8 cellular contexts compared by ENCODE assay signal in genomic region chr1:234975122-234975940, GRCh38.
A peak's percentile ranks its signal among the peaks of the same experiment; 100 is the strongest.
DNase-seq lines count a peak whose midpoint lies in the region; TF ChIP-seq lines count a peak whose summit lies in the region.

No MANE protein-coding gene starts in this region.

- DNase-seq in AML-193 (lab: John Stamatoyannopoulos, UW) (peak; percentile 63 to 79), foreskin fibroblast (peak; percentile 88 to 94), NCI-H524 treated with DMSO at 0.1 percent for 48 hours (lab: John Stamatoyannopoulos, UW) (no peak), KG1 (lab: John Stamatoyannopoulos, UW) (no peak)
- peak; percentile 24 for DNase-seq in stimulated activated CD8-positive, alpha-beta memory T cell treated with anti-CD3 and anti-CD28 coated beads, Interleukin-4, amount 100 ng/mL, for 48 hours
- DNase-seq in effector CD8-positive, alpha-beta T cell (lab: John Stamatoyannopoulos, UW): no peak

- H3K27me3 Mint-ChIP-seq in T-helper 1 cell treated with Interleukin-12 subunit alpha and Interleukin-12 subunit beta and Interleukin-4 antibody, amounts not matched to agents 30 μg/mL and 1 μg/mL, for 36 hours (ENCODE audit: low read depth): no peaks in the 10 kb centered on the region

- H3K9ac ChIP-seq in HUES6 (ENCODE audit: low read length): peak overlapping the region; percentile 41

- no peaks in the 10 kb centered on the region for H3K9me3 ChIP-seq in HUES6 (ENCODE audit: control insufficient read depth, insufficient read depth, low read depth, low read length)

- peaks cover 10% of the 10 kb centered on the region for H3K36me3 Mint-ChIP-seq in T-helper 1 cell treated with Interleukin-12 subunit alpha and Interleukin-12 subunit beta and Interleukin-4 antibody, amounts not matched to agents 30 μg/mL and 1 μg/mL, for 36 hours (ENCODE audit: low read depth)

- no peak for TF ChIP-seq CTCF in foreskin fibroblast (IDR thresholded peaks at IDR 0.05; ENCODE audit: low read depth, low read length)

- peaks cover 69% of the 10 kb centered on the region for H3K4me1 ChIP-seq in HUES6 (ENCODE audit: control insufficient read depth, insufficient read depth, low read length)

- H3K27ac ChIP-seq in HUES6 (ENCODE audit: low read depth, low read length): no peak overlapping the region; the same call in 1 of the 2 replicates

- H3K4me3 ChIP-seq in HUES6 (ENCODE audit: low read depth, low read length) (no peak overlapping the region), foreskin fibroblast (ENCODE audit: low read depth in 1 of 2, low read length in 2 of 2) (no peak overlapping the region)

- H3K27me3 ChIP-seq in HUES6 (ENCODE audit: control insufficient read depth, insufficient read depth, low read length): no peaks in the 10 kb centered on the region

- H3K27ac Mint-ChIP-seq in T-helper 1 cell treated with Interleukin-12 subunit alpha and Interleukin-12 subunit beta and Interleukin-4 antibody, amounts not matched to agents 30 μg/mL and 1 μg/mL, for 36 hours: peak overlapping the region; percentile 73

- H3K4me1 Mint-ChIP-seq in T-helper 1 cell treated with Interleukin-12 subunit alpha and Interleukin-12 subunit beta and Interleukin-4 antibody, amounts not matched to agents 30 μg/mL and 1 μg/mL, for 36 hours (ENCODE audit: low read depth): peaks cover 85% of the 10 kb centered on the region

- H3K36me3 ChIP-seq in HUES6 (ENCODE audit: control insufficient read depth, insufficient read depth, low read length): no peaks in the 10 kb centered on the region

- H3K9me3 Mint-ChIP-seq in T-helper 1 cell treated with Interleukin-12 subunit alpha and Interleukin-12 subunit beta and Interleukin-4 antibody, amounts not matched to agents 30 μg/mL and 1 μg/mL, for 36 hours: peaks cover 5% of the 10 kb centered on the region

- no peak overlapping the region for H3K4me3 Mint-ChIP-seq in T-helper 1 cell treated with Interleukin-12 subunit alpha and Interleukin-12 subunit beta and Interleukin-4 antibody, amounts not matched to agents 30 μg/mL and 1 μg/mL, for 36 hours

Comparison
In these comparisons a context has a peak if more than half of its experiments do, and no peak if none do; other contexts are left out.
1. DNase-seq: peak in AML-193 (2 of 2), foreskin fibroblast (2 of 2) and stimulated activated CD8-positive, alpha-beta memory T cell treated with anti-CD3 and anti-CD28 coated beads, Interleukin-4, amount 100 ng/mL, for 48 hours (single experiment); none in effector CD8-positive, alpha-beta T cell (single experiment), NCI-H524 treated with DMSO at 0.1 percent for 48 hours (single experiment) and KG1 (single experiment).